8 cellular contexts compared by ENCODE assay signal in genomic region chr3:128650096-128651050, GRCh38. TPM values are rescaled to one million over a fixed set of nuclear protein-coding genes. Genes with fewer than 3 reads are reported as not detected.
DNase-seq lines count a peak whose midpoint lies in the region; ATAC-seq and TF ChIP-seq lines count a peak whose summit lies in the region.

Gene RPN1 (minus strand): TSS chr3:128650818. CDS start chr3:128650800, 18 bp downstream.

- H3F3A ChIP-seq in PC-9 (ENCODE audit: insufficient read depth, low read depth) = peaks cover 10% of the 10 kb centered on the region; the same call in 1 of the 2 replicates

- in situ Hi-C loops in KBM-7 (cut with MboI; ENCODE audit: low pct_unique_long_range_greater_than_20kb, low sequenced_read_pairs) = no loop called here

- no peaks in the 10 kb centered on the region for H3K27me3 ChIP-seq in PC-9 (ENCODE audit: insufficient read depth, low read depth)

- peak within 1 kb of the TSS; percentile 92 for H3K27ac ChIP-seq in PC-9

- intact Hi-C loops in PC-9 (cut with micrococcal nuclease; ENCODE audit: unreplicated experiment) = loop anchor here (1.0 kb wide), 1 partner anchor 229 kb away; the partner anchor contains the start of gene ACAD9

- POLR2A ChIA-PET in PC-9 (lab: Charles Lee; ENCODE audit: unreplicated experiment) = interaction anchor here (0.6 to 1.0 kb wide), 7 partner anchors 8 to 811 kb away, joined by 3 to 19 read pairs (median 6); no protein-coding TSS in a partner anchor

- CTCF ChIA-PET in PC-9 (lab: Charles Lee) = interaction anchor here (0.6 kb wide), 2 partner anchors 42 to 87 kb away, joined by 6 to 10 read pairs; no protein-coding TSS in a partner anchor

- no TSS peak for BruUV-seq in PC-9 (replicated peaks; lab: Mats Ljungman, UMichigan)

- peak; percentile 89 for DNase-seq in DMS53 treated with DMSO at 0.1 percent for 48 hours (lab: John Stamatoyannopoulos, UW; ENCODE audit: unreplicated experiment)
- DNase-seq in KBM-7 = peak; percentile 97
- peak; percentile 90 to 98 for DNase-seq in PC-9
- peak; percentile 96 for DNase-seq in activated T-cell treated with anti-CD3 and anti-CD28 coated beads, Interleukin-2, amount 50 U/mL, for 1 hour
- DNase-seq in epithelial cell of proximal tubule (ENCODE audit: low read depth) = peak; percentile 50
- DNase-seq in mucosa of gallbladder (ENCODE audit: low spot score) = peak; percentile 96
- DNase-seq in stimulated activated CD8-positive, alpha-beta memory T cell treated with anti-CD3 and anti-CD28 coated beads, Interleukin-4, amount 100 ng/mL, for 24 hours (ENCODE audit: low read depth) = peak; percentile 91

- H3K9me3 ChIP-seq in PC-9 (ENCODE audit: insufficient read depth, low read depth) = no peaks in the 10 kb centered on the region

- H3K4me3 ChIP-seq in PC-9 (peak within 1 kb of the TSS; percentile 98), epithelial cell of proximal tubule (ENCODE audit: low read depth, low read length) (peak within 1 kb of the TSS; percentile 88)

- H3K4me2 ChIP-seq in PC-9 = peak within 1 kb of the TSS; percentile 97

- H3K4me1 ChIP-seq in PC-9 (replicated peaks; ENCODE audit: insufficient read depth) = peaks cover 9% of the 10 kb centered on the region

- peak; percentile 95 for ATAC-seq in GM21723 (IDR thresholded peaks at IDR 0.05; ENCODE audit: unreplicated experiment)

- peaks cover 53% of the 10 kb centered on the region for H3K79me2 ChIP-seq in PC-9 (ENCODE audit: low read depth)

- no peak for TF ChIP-seq CTCF in PC-9 (conservative IDR thresholded peaks at IDR 0.05)
- no peak for TF ChIP-seq CTCF in epithelial cell of proximal tubule (conservative IDR thresholded peaks at IDR 0.05; ENCODE audit: low read depth, low read length)

- H2AFZ ChIP-seq in PC-9 = peak within 1 kb of the TSS; percentile 87

- H3K36me3 ChIP-seq in PC-9 (ENCODE audit: low read depth) = no peaks in the 10 kb centered on the region; the same call in 1 of the 2 replicates

- H3K9me2 ChIP-seq in PC-9 (ENCODE audit: insufficient read depth) = no peaks in the 10 kb centered on the region

- H4K20me1 ChIP-seq in PC-9 (ENCODE audit: insufficient read depth) = peaks cover 44% of the 10 kb centered on the region

RNA-seq across cellular contexts. Expression of gene RPN1, which starts in this region (rescaled TPM):
- 185 and 191 TPM in 2 replicates for total RNA-seq in PC-9 (2021)
- 285 and 329 TPM in 2 replicates for total RNA-seq in epithelial cell of proximal tubule
- total RNA-seq in mucosa of gallbladder = 226 TPM

Comparison
In these comparisons a context has a peak if more than half of its experiments do, and no peak if none do; other contexts are left out.
1. Peak in every context shown above with its lines: DNase-seq, ATAC-seq, H3K4me3 ChIP-seq and H3K27ac ChIP-seq.